10 cellular contexts compared by ENCODE assay signal in the genomic region with DNA sequence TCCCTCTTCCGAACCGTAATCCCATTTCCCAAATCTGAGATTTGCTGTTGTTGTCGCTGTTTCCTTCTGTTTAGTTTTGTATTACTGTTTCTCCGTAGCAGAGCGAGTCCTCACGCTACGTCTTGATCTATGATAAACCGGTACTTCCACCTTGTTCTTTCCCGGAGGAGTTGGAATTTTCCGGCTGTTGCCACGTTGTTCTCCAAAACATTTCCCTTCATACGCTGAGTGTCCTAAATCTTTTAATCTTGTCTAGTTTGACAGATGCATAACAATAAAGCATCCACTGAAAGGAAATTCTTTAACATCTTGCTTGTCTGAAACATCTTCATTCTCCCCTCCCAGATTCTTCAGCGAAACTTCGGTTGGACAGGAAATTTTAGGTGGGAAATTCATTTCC. TPM values are rescaled to one million over a fixed set of nuclear protein-coding genes. Genes with fewer than 3 reads are reported as not detected.
"Had no signal": no experiment of that assay in that cellular context is flagged by ENCODE, and none has a peak within 500 bp of the region (broad histone marks: within the 10 kb centered on the region; RNA-seq: fewer than 3 reads in every experiment).

No MANE protein-coding gene starts in this region.

RNA-seq across cellular contexts. Expression of a gene that starts 0.8 kb away (rescaled TPM):
- total RNA-seq: NCI-H460, OCI-LY7, PC-3, PC-9, Peyer's patch, RPMI7951, SJCRH30, SJSA1, SK-MEL-5 had no signal
- polyA plus RNA-seq: SK-N-SH had no signal

RNA-seq across cellular contexts. Expression of a gene that starts 5.8 kb away (rescaled TPM):
- total RNA-seq: NCI-H460, OCI-LY7, PC-3, PC-9, Peyer's patch, RPMI7951, SJCRH30, SJSA1, SK-MEL-5 had no signal
- polyA plus RNA-seq: SK-N-SH had no signal

RNA-seq across cellular contexts. Expression of a gene that starts 7.4 kb away (rescaled TPM):
- total RNA-seq: NCI-H460, OCI-LY7, PC-3, PC-9, Peyer's patch, RPMI7951, SJCRH30, SJSA1, SK-MEL-5 had no signal
- polyA plus RNA-seq: SK-N-SH had no signal

RNA-seq across cellular contexts. Expression of a gene that starts 12.3 kb away (rescaled TPM):
- total RNA-seq: NCI-H460, OCI-LY7, PC-3, PC-9, Peyer's patch, RPMI7951, SJCRH30, SJSA1, SK-MEL-5 had no signal
- polyA plus RNA-seq: SK-N-SH had no signal

RNA-seq across cellular contexts. Expression of a gene that starts 18.9 kb away (rescaled TPM):
- total RNA-seq: NCI-H460, OCI-LY7, PC-3, PC-9, Peyer's patch, RPMI7951, SJCRH30, SJSA1, SK-MEL-5 had no signal
- polyA plus RNA-seq: SK-N-SH had no signal
